Comparison of ENCODE assay signal across 17 cellular contexts in the genomic region with DNA sequence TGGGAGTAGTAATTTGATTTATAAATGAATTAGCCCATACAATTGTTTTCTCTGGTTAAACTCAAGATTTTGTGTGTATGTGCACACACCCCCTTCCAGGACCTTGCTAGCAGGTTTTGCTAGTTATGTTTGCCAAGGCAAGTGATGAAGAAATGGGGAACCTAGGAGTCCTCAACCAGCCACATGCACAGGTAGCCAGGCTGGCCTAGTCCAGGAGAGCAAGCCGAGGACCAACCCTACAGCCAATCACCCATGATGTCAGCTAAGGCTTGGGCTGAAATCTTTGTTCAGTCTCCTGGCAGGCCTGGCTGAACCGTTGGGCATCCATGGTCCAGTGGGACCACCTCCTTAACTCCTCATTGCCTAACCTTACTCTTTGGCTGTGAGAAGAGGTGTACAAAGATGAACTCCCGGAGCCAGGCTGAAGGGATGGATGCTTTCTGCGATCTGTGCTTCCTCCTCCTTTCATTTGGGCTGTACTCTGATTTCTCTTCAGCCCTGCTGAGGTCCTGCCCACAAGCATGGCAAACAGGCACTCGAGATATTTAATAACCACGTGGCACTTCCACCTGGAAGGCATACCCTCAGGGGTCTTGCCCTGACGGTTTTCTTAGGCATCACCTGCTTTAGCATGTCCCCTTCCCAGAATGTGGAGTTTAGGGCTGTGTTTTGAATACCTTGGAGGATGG. TPM values are rescaled to one million over a fixed set of nuclear protein-coding genes. Genes with fewer than 3 reads are reported as not detected.
A peak's percentile ranks its signal among the peaks of the same experiment; 100 is the strongest.
DNase-seq lines count a peak whose midpoint lies in the region; ATAC-seq and TF ChIP-seq lines count a peak whose summit lies in the region.
"Had no signal": no experiment of that assay in that cellular context is flagged by ENCODE, and none has a peak within 500 bp of the region (broad histone marks: within the 10 kb centered on the region; RNA-seq: fewer than 3 reads in every experiment).

No MANE protein-coding gene starts in this region.

- H3K4me2 ChIP-seq in neuronal stem cell (ENCODE audit: insufficient read depth, low read length, poor library complexity, severe bottlenecking): no peak overlapping the region

- no peak overlapping the region for H2BK15ac ChIP-seq in neuronal stem cell (ENCODE audit: low read length)

- no peak overlapping the region for H3K9ac ChIP-seq in neuronal stem cell (ENCODE audit: low read depth, low read length, poor library complexity)

- H2BK120ac ChIP-seq in neuronal stem cell (ENCODE audit: low read depth, low read length): no peak overlapping the region

- POLR2A ChIA-PET in HEK293 (lab: Yijun Ruan, JAX): no interaction called here

- no peak overlapping the region for H2AFZ ChIP-seq in neuronal stem cell (ENCODE audit: low read length)

- no peak overlapping the region for H4K91ac ChIP-seq in neuronal stem cell (ENCODE audit: low read depth, low read length, poor library complexity)

- intact Hi-C loops in psoas muscle (cut with DNase I): no loop called here

- no peaks in the 10 kb centered on the region for H3K9me3 Mint-ChIP-seq in T-helper 1 cell treated with Interleukin-12 subunit alpha and Interleukin-12 subunit beta and Interleukin-4 antibody, amounts not matched to agents 30 μg/mL and 1 μg/mL, for 36 hours

- no peak overlapping the region for H3K4me3 Mint-ChIP-seq in T-helper 1 cell treated with Interleukin-12 subunit alpha and Interleukin-12 subunit beta and Interleukin-4 antibody, amounts not matched to agents 30 μg/mL and 1 μg/mL, for 36 hours

- peaks cover 26% of the 10 kb centered on the region for H3K36me3 Mint-ChIP-seq in T-helper 1 cell treated with Interleukin-12 subunit alpha and Interleukin-12 subunit beta and Interleukin-4 antibody, amounts not matched to agents 30 μg/mL and 1 μg/mL, for 36 hours (ENCODE audit: low read depth)

- peak; percentile 16 to 41 (median 31) for ATAC-seq in psoas muscle
- ATAC-seq in GM21423 (IDR thresholded peaks at IDR 0.05; ENCODE audit: unreplicated experiment): no peak
- ATAC-seq: SK-N-SH treated with all-trans-retinoic acid at 6 μM for 48 hours had no signal

- no peak overlapping the region for H2BK12ac ChIP-seq in neuronal stem cell (ENCODE audit: low read length)

- peak overlapping the region; percentile 41 for H3K27ac Mint-ChIP-seq in T-helper 1 cell treated with Interleukin-12 subunit alpha and Interleukin-12 subunit beta and Interleukin-4 antibody, amounts not matched to agents 30 μg/mL and 1 μg/mL, for 36 hours

- H2BK5ac ChIP-seq in neuronal stem cell (ENCODE audit: low read length): no peak overlapping the region

- 68 to 80% (median 72%) methylated on average over 7 of the region's 7 CpGs for WGBS in psoas muscle, 3 donors
- no CpG with 5 or more reads among the region's 7 CpGs for WGBS in neuronal stem cell (ENCODE audit: extremely low coverage in 2 of 2, insufficient read length in 2 of 2, insufficient replicate concordance in 1 of 2), 2 donors

- H3K36me3 ChIP-seq in HEK293 (ENCODE audit: control insufficient read depth in 2 of 2, insufficient read depth in 1 of 2, low read length in 2 of 2): no peaks in the 10 kb centered on the region
- H3K36me3 ChIP-seq in psoas muscle (ENCODE audit: insufficient read depth in 1 of 2, low read depth in 1 of 2): no peaks in the 10 kb centered on the region
- no peaks in the 10 kb centered on the region for H3K36me3 ChIP-seq in neuronal stem cell (replicated peaks in 1 of 2; ENCODE audit: control insufficient read depth in 2 of 2, insufficient read depth in 2 of 2, low read length in 2 of 2)
- H3K36me3 ChIP-seq: Peyer's patch had no signal

- H3K4me3 ChIP-seq in HEK293 (ENCODE audit: low read depth, low read length) (no peak overlapping the region), psoas muscle (no peak overlapping the region), neuronal stem cell (ENCODE audit: low read length in 2 of 2) (no peak overlapping the region)
- H3K4me3 ChIP-seq: Peyer's patch had no signal

- H3K27ac ChIP-seq in HEK293 (ENCODE audit: extremely low read depth, low read depth, low read length) (no peak overlapping the region), psoas muscle (no peak overlapping the region), neuronal stem cell (replicated peaks; ENCODE audit: low read length) (no peak overlapping the region)
- H3K27ac ChIP-seq: Peyer's patch had no signal

- peaks cover 27% of the 10 kb centered on the region for H3K4me1 Mint-ChIP-seq in T-helper 1 cell treated with Interleukin-12 subunit alpha and Interleukin-12 subunit beta and Interleukin-4 antibody, amounts not matched to agents 30 μg/mL and 1 μg/mL, for 36 hours (ENCODE audit: low read depth)

- TF ChIP-seq CTCF in HEK293 (tag by site-specific recombination; IDR thresholded peaks at IDR 0.05) (no peak), psoas muscle (IDR thresholded peaks at IDR 0.05) (no peak)

- CTCF ChIA-PET in HEK293 (lab: Yijun Ruan, JAX): interaction anchor here (0.8 to 1.2 kb wide), 2 partner anchors 87 kb away, joined by 3 to 5 read pairs; no protein-coding TSS in a partner anchor

- H3K4me1 ChIP-seq in HEK293 (ENCODE audit: control insufficient read depth, insufficient read depth, low read length) (no peaks in the 10 kb centered on the region), psoas muscle (peaks cover 12% of the 10 kb centered on the region), neuronal stem cell (ENCODE audit: control insufficient read depth in 2 of 2, insufficient read depth in 1 of 2, low read depth in 1 of 2, low read length in 2 of 2) (no peaks in the 10 kb centered on the region)
- H3K4me1 ChIP-seq: Peyer's patch had no signal

- H3K27me3 ChIP-seq in psoas muscle (ENCODE audit: insufficient read depth in 3 of 3, low read length in 2 of 3) (no peaks in the 10 kb centered on the region), neuronal stem cell (ENCODE audit: control insufficient read depth in 3 of 3, insufficient read depth in 3 of 3, low read depth in 1 of 3, low read length in 3 of 3) (no peaks in the 10 kb centered on the region)
- H3K27me3 ChIP-seq: Peyer's patch had no signal

- H3K4ac ChIP-seq in neuronal stem cell (ENCODE audit: low read length): no peak overlapping the region

- H3K9me3 ChIP-seq in HEK293 (ENCODE audit: control insufficient read depth, insufficient read depth, low read depth, low read length): no peaks in the 10 kb centered on the region
- H3K9me3 ChIP-seq in psoas muscle: no peaks in the 10 kb centered on the region
- H3K9me3 ChIP-seq in neuronal stem cell (replicated peaks in 1 of 2; ENCODE audit: control insufficient read depth in 2 of 2, insufficient read depth in 1 of 2, low read depth in 1 of 2, low read length in 2 of 2): peaks cover 0 to 4% of the 10 kb centered on the region in 2 donors
- H3K9me3 ChIP-seq: Peyer's patch had no signal

- no peak overlapping the region for H3K14ac ChIP-seq in neuronal stem cell (ENCODE audit: low read length)

- DNase-seq in T-helper 1 cell (no peak), erythroblast (lab: John Stamatoyannopoulos, UW) (no peak), psoas muscle (no peak), NCI-H2171 (lab: John Stamatoyannopoulos, UW) (no peak), neuronal stem cell (ENCODE audit: low spot score) (no peak)
- DNase-seq: activated T-cell treated with anti-CD3 and anti-CD28 coated beads, Interleukin-2, amount 50 U/mL, for 1 hour; C1 segment of cervical spinal cord; left cardiac atrium; NCI-H1436 treated with DMSO at 0.1 percent for 48 hours; NCI-H82; Peyer's patch; stimulated activated CD4-positive, alpha-beta T cell treated with anti-CD3 and anti-CD28 coated beads, Interleukin-2, amount 100 ng/mL, for 24 hours; substantia nigra had no signal

- no peaks in the 10 kb centered on the region for H3K27me3 Mint-ChIP-seq in T-helper 1 cell treated with Interleukin-12 subunit alpha and Interleukin-12 subunit beta and Interleukin-4 antibody, amounts not matched to agents 30 μg/mL and 1 μg/mL, for 36 hours (ENCODE audit: low read depth)

- no peak overlapping the region for H2AK5ac ChIP-seq in neuronal stem cell (ENCODE audit: low read depth, low read length)

- H3K18ac ChIP-seq in neuronal stem cell (ENCODE audit: low read length): no peak overlapping the region

- H4K8ac ChIP-seq in neuronal stem cell (ENCODE audit: low read depth, low read length): no peak overlapping the region

- H3K23ac ChIP-seq in neuronal stem cell (ENCODE audit: low read depth, low read length, poor library complexity): no peak overlapping the region

- no peaks in the 10 kb centered on the region for H3K79me1 ChIP-seq in neuronal stem cell (ENCODE audit: low read depth, low read length)

- TF ChIP-seq POLR2A in erythroblast (IDR thresholded peaks at IDR 0.05; ENCODE audit: low read length): peak; percentile 26

TF ChIP-seq in HEK293, 187 proteins besides CTCF, POLR2A, EP300 and RAD21:
- TF ChIP-seq ZBTB17 (tag by site-specific recombination; IDR thresholded peaks at IDR 0.05) (peak; percentile 82), ZNF521 (tag by site-specific recombination; IDR thresholded peaks at IDR 0.05) (no peak)

RNA-seq across cellular contexts. Expression of a gene that starts 22.1 kb away (rescaled TPM):
- total RNA-seq in psoas muscle: 100 to 1,000 TPM; 323 to 482 (median 452) TPM
- polyA plus RNA-seq in psoas muscle: 100 to 1,000 TPM; 515 to 688 (median 663) TPM
- 904 TPM for polyA plus RNA-seq in neuronal stem cell (2013, experiment 1 of 2)
- polyA plus RNA-seq in neuronal stem cell (2013, experiment 2 of 2): 913 TPM

RNA-seq across cellular contexts. Expression of a gene that starts 23.1 kb away (rescaled TPM):
- total RNA-seq in psoas muscle: 10 to 100 TPM; 45.3 to 84.9 (median 66.7) TPM
- 10 to 100 TPM; 71.6 to 97.0 (median 83.9) TPM for polyA plus RNA-seq in psoas muscle
- polyA plus RNA-seq in neuronal stem cell (2013, experiment 1 of 2): 207 TPM
- polyA plus RNA-seq in neuronal stem cell (2013, experiment 2 of 2): 215 TPM

RNA-seq across cellular contexts. Expression of a gene that starts 26.4 kb away (rescaled TPM):
- 1 to 10 TPM in 1 of 4 donors, under 1 TPM in 3; 0.44 to 1.1 (median 0.78) TPM for total RNA-seq in psoas muscle
- 1 to 10 TPM in 1 of 3 donors, under 1 TPM in 2; 0.70 to 1.1 (median 0.72) TPM for polyA plus RNA-seq in psoas muscle
- 4.0 TPM for polyA plus RNA-seq in neuronal stem cell (2013, experiment 1 of 2)
- polyA plus RNA-seq in neuronal stem cell (2013, experiment 2 of 2): 4.1 TPM
